Comparison of ENCODE assay signal across 8 cellular contexts in the genomic region with DNA sequence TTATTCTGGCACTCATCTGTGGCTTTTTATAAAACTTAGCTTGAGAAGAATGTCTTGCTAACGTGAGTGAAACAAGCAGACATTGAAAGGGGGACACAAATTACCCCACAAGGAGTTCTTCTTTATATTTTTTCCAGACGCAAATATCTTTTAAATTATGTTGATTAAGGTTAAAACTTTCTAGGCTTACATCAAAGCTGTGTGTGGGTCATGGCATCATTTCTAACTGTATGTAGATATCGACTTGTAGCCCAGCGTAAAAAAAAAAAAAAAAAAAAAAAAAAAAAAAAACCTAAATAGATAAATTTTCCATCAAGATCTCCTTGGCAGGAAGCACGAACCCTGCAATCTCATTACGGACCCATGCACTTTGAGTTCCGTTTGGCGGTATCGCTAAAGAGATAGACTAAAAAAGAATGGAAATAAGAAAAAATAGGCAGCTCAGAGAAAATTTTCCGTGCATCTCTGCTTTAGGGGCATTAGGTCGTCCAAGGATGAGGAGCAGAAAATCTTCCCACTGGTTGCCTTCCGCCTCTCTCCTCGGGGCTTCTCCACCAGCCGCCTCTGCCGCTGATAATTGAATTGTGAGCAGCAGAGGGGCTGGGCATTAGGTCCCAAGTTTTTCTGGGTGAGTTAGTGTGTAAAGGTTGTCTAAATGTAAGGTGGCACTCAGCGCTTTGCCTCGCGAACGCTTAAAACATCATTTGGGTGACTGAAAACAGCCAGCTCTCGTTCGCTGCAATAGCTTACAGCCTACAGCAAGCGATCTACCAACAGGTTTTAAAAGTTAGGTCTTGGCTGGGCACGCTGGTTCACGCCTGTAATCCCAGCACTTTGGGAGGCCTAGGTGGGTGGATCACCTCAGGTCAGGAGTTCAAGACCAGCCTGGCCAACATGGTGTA.
DNase-seq lines count a peak whose midpoint lies in the region; ATAC-seq and TF ChIP-seq lines count a peak whose summit lies in the region.

No MANE protein-coding gene starts in this region.

- H3K27me3 ChIP-seq in kidney epithelial cell (ENCODE audit: control insufficient read depth, insufficient read depth, low read length): peaks cover 30% of the 10 kb centered on the region

- peak overlapping the region; percentile 86 for H3K4me3 Mint-ChIP-seq in stimulated activated naive CD8-positive, alpha-beta T cell treated with anti-CD3 and anti-CD28 coated beads, Interleukin-15, Interleukin-2, amounts not matched to agents 100 ng/mL and 50 ng/mL, for 24 hours
- H3K4me3 Mint-ChIP-seq in activated naive CD8-positive, alpha-beta T cell: peak overlapping the region; percentile 90

- H3K36me3 ChIP-seq in kidney epithelial cell (ENCODE audit: control insufficient read depth, insufficient read depth, low read length): no peaks in the 10 kb centered on the region

- no peak for TF ChIP-seq CTCF in kidney epithelial cell (IDR thresholded peaks at IDR 0.05; ENCODE audit: insufficient read depth, low read length, poor library complexity, severe bottlenecking)

- DNase-seq in stimulated activated naive CD8-positive, alpha-beta T cell treated with anti-CD3 and anti-CD28 coated beads, Interleukin-15, Interleukin-2, amounts not matched to agents 100 U/mL and 50 U/mL, for 24 hours: no peak
- DNase-seq in kidney epithelial cell (ENCODE audit: low read depth) (no peak), head of caudate nucleus (no peak), nucleus accumbens (lab: John Stamatoyannopoulos, UW) (no peak)

- H3K9me3 Mint-ChIP-seq in stimulated activated naive CD8-positive, alpha-beta T cell treated with anti-CD3 and anti-CD28 coated beads, Interleukin-15, Interleukin-2, amounts not matched to agents 100 ng/mL and 50 ng/mL, for 24 hours: peaks cover 17% of the 10 kb centered on the region
- peaks cover 8% of the 10 kb centered on the region for H3K9me3 Mint-ChIP-seq in activated naive CD8-positive, alpha-beta T cell (ENCODE audit: low read depth)

- H3K36me3 Mint-ChIP-seq in stimulated activated naive CD8-positive, alpha-beta T cell treated with anti-CD3 and anti-CD28 coated beads, Interleukin-15, Interleukin-2, amounts not matched to agents 100 ng/mL and 50 ng/mL, for 24 hours (ENCODE audit: low read depth): peaks cover 17% of the 10 kb centered on the region
- peaks cover 10% of the 10 kb centered on the region for H3K36me3 Mint-ChIP-seq in activated naive CD8-positive, alpha-beta T cell

- peak overlapping the region; percentile 93 for H3K27ac Mint-ChIP-seq in stimulated activated naive CD8-positive, alpha-beta T cell treated with anti-CD3 and anti-CD28 coated beads, Interleukin-15, Interleukin-2, amounts not matched to agents 100 ng/mL and 50 ng/mL, for 24 hours
- peak overlapping the region; percentile 85 for H3K27ac Mint-ChIP-seq in activated naive CD8-positive, alpha-beta T cell

- intact Hi-C loops in head of caudate nucleus (cut with DNase I): no loop called here

- peaks cover 95% of the 10 kb centered on the region for H3K27me3 Mint-ChIP-seq in stimulated activated naive CD8-positive, alpha-beta T cell treated with anti-CD3 and anti-CD28 coated beads, Interleukin-15, Interleukin-2, amounts not matched to agents 100 ng/mL and 50 ng/mL, for 24 hours
- peaks cover 67% of the 10 kb centered on the region for H3K27me3 Mint-ChIP-seq in activated naive CD8-positive, alpha-beta T cell

- peaks cover 16% of the 10 kb centered on the region for H3K4me1 Mint-ChIP-seq in stimulated activated naive CD8-positive, alpha-beta T cell treated with anti-CD3 and anti-CD28 coated beads, Interleukin-15, Interleukin-2, amounts not matched to agents 100 ng/mL and 50 ng/mL, for 24 hours (ENCODE audit: low read depth)
- peaks cover 11% of the 10 kb centered on the region for H3K4me1 Mint-ChIP-seq in activated naive CD8-positive, alpha-beta T cell (ENCODE audit: low read depth)

- no peak for ATAC-seq in stimulated activated naive CD8-positive, alpha-beta T cell treated with anti-CD3 and anti-CD28 coated beads, Interleukin-15, Interleukin-2, amounts not matched to agents 100 U/mL and 50 U/mL, for 24 hours
- ATAC-seq in GM21515 (IDR thresholded peaks at IDR 0.05; ENCODE audit: unreplicated experiment): no peak
- ATAC-seq in HG03097 (IDR thresholded peaks at IDR 0.05; ENCODE audit: low FRiP score, unreplicated experiment): no peak

- H3K4me3 ChIP-seq in kidney epithelial cell (ENCODE audit: low read depth, low read length): peak overlapping the region; percentile 50
